In the genomic region with DNA sequence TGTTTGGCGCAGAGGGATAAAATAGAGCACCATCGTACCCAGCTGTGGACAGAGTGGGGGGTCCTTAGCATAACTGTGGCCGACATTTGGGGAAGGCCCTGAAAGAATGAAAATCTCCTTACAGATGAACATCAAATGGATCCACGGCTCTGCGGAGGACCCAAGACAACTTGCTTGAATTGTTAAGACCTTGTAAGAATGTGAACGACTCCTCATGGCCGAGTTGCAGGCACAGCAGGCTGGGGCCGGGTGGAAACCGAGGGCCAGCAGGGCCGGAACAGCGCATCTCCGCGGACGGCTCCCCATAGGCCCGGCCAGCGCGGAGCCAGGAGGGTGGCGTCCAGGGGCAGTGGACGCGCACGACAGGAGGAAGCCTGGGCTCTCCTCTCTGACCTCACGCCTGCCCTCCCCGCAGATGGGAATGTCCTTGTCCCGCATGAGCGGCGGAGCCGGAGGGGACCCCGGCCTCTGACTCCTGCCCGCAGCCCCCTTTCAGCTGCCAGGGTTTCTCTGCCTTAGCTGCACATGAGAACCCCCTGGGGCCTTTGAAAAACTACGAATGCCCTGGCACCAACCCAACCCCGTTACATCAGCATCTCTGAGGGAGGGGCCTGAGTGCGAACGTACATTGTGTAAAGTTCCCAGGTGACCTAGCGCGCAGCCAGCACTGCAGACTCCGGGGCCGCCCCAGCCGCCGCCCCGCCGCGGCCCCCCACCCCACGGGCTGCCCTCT, we compare ENCODE assay signal across 1 cellular context.
A peak's percentile ranks its signal among the peaks of the same experiment; 100 is the strongest.
TF ChIP-seq lines count a peak whose summit lies in the region.

No MANE protein-coding gene starts in this region.

TF ChIP-seq in K562, 482 proteins besides CTCF, POLR2A, EP300 and RAD21 (continued from another document):
- no peak for TF ChIP-seq TBL1XR1 (IDR thresholded peaks at IDR 0.05; ENCODE audit: low read length in 2 of 2)
- TF ChIP-seq ATF7 (IDR thresholded peaks at IDR 0.05): peak; percentile 39; the same call in 1 of the 2 replicates
- no peak for TF ChIP-seq FOSL1 (tag; conservative IDR thresholded peaks at IDR 0.05)
- no peak for TF ChIP-seq PHB2 (IDR thresholded peaks at IDR 0.05; ENCODE audit: low read depth)
- TF ChIP-seq, protein P1, sequence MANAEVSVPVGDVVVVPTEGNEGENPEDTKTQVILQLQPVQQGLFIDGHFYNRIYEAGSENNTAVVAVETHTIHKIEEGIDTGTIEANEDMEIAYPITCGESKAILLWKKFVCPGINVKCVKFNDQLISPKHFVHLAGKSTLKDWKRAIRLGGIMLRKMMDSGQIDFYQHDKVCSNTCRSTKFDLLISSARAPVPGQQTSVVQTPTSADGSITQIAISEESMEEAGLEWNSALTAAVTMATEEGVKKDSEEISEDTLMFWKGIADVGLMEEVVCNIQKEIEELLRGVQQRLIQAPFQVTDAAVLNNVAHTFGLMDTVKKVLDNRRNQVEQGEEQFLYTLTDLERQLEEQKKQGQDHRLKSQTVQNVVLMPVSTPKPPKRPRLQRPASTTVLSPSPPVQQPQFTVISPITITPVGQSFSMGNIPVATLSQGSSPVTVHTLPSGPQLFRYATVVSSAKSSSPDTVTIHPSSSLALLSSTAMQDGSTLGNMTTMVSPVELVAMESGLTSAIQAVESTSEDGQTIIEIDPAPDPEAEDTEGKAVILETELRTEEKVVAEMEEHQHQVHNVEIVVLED (CRISPR knock-in tag; IDR thresholded peaks at IDR 0.05): no peak
- TF ChIP-seq NRF1 (conservative IDR thresholded peaks at IDR 0.05 in 1 of 2, IDR thresholded peaks at IDR 0.05 in 1 of 2): peak; percentile 22 to 30; a peak in 1 of 4 replicates
- TF ChIP-seq CEBPZ (IDR thresholded peaks at IDR 0.05; ENCODE audit: borderline replicate concordance, low read depth, low read length): no peak
- peak; percentile 63 for TF ChIP-seq RBFOX2 (IDR thresholded peaks at IDR 0.05; ENCODE audit: low read depth, low read length)
- no peak for TF ChIP-seq ZNF384 (IDR thresholded peaks at IDR 0.05; ENCODE audit: low read depth, low read length)
- TF ChIP-seq BDP1 (IDR thresholded peaks at IDR 0.05; ENCODE audit: insufficient read depth, insufficient read length): no peak
- no peak for TF ChIP-seq MCM2 (IDR thresholded peaks at IDR 0.05; ENCODE audit: low read depth)
- no peak for TF ChIP-seq PURB (CRISPR knock-in tag; IDR thresholded peaks at IDR 0.05; ENCODE audit: low read depth)
- no peak for TF ChIP-seq MCM3 (IDR thresholded peaks at IDR 0.05)
- no peak for TF ChIP-seq EGR1 (conservative IDR thresholded peaks at IDR 0.05)
- TF ChIP-seq EP400 (IDR thresholded peaks at IDR 0.05): 0 out of 2 replicates have a peak, but pooled peaks have one; percentile 25
- TF ChIP-seq CEBPG (CRISPR knock-in tag; IDR thresholded peaks at IDR 0.05): no peak
- TF ChIP-seq CEBPG (tag; conservative IDR thresholded peaks at IDR 0.05 in 1 of 2, IDR thresholded peaks at IDR 0.05 in 1 of 2): peak; percentile 10 to 41; a peak in 1 of 4 replicates
- TF ChIP-seq, protein P2, sequence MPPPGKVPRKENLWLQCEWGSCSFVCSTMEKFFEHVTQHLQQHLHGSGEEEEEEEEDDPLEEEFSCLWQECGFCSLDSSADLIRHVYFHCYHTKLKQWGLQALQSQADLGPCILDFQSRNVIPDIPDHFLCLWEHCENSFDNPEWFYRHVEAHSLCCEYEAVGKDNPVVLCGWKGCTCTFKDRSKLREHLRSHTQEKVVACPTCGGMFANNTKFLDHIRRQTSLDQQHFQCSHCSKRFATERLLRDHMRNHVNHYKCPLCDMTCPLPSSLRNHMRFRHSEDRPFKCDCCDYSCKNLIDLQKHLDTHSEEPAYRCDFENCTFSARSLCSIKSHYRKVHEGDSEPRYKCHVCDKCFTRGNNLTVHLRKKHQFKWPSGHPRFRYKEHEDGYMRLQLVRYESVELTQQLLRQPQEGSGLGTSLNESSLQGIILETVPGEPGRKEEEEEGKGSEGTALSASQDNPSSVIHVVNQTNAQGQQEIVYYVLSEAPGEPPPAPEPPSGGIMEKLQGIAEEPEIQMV (tag; conservative IDR thresholded peaks at IDR 0.05; ENCODE audit: low read depth): no peak
- TF ChIP-seq MAZ (CRISPR knock-in tag; conservative IDR thresholded peaks at IDR 0.05 in 1 of 2, IDR thresholded peaks at IDR 0.05 in 1 of 2): 0 out of 4 replicates have a peak, but pooled peaks of 1 of the 2 experiments have one; percentile 20
- no peak for TF ChIP-seq ZNF134 (CRISPR knock-in tag; conservative IDR thresholded peaks at IDR 0.05)
- peak; percentile 82 for TF ChIP-seq NFIC (IDR thresholded peaks at IDR 0.05)
- TF ChIP-seq CTBP1 (IDR thresholded peaks at IDR 0.05; ENCODE audit: borderline replicate concordance): no peak; the same call in 1 of the 2 replicates
- TF ChIP-seq TAL1 (IDR thresholded peaks at IDR 0.05): no peak
